19 cellular contexts compared by ENCODE assay signal in genomic region chr10:111933937-111934336, GRCh38.
"Had no signal": no experiment of that assay in that cellular context is flagged by ENCODE, and none has a peak within 500 bp of the region (broad histone marks: within the 10 kb centered on the region; RNA-seq: fewer than 3 reads in every experiment).

No MANE protein-coding gene starts in this region.

- ATAC-seq: activated CD8-positive, alpha-beta T cell treated with anti-CD3 and anti-CD28 coated beads, Interleukin-2, amount 10 ng/mL, durations not matched to agents 7 days and 5 days; activated naive CD4-positive, alpha-beta T cell treated with anti-CD3 and anti-CD28 coated beads, Interleukin-2, amount 50 U/mL, for 72 hours; activated T-cell treated with anti-CD3 and anti-CD28 coated beads, Interleukin-2, amount 50 U/mL, for 72 hours; body of pancreas; heart left ventricle; naive thymus-derived CD4-positive, alpha-beta T cell; stimulated activated effector memory CD8-positive, alpha-beta T cell treated with anti-CD3 and anti-CD28 coated beads, Interleukin-12 subunit alpha, Interleukin-12 subunit beta, amount 100 ng/mL, for 72 hours had no signal

- H3K27ac Mint-ChIP-seq: activated CD4-positive, alpha-beta T cell treated with anti-CD3 and anti-CD28 coated beads, Interleukin-2, amount 10 ng/mL, durations not matched to agents 24 days and 14 days; activated CD8-positive, alpha-beta T cell treated with anti-CD3 and anti-CD28 coated beads, Interleukin-2, amount 10 ng/mL, durations not matched to agents 7 days and 5 days; activated naive CD4-positive, alpha-beta T cell treated with anti-CD3 and anti-CD28 coated beads, Interleukin-2, amount 50 U/mL, for 72 hours; activated T-cell treated with anti-CD3 and anti-CD28 coated beads, Interleukin-2, amount 50 U/mL, for 72 hours; stimulated activated effector memory CD8-positive, alpha-beta T cell treated with anti-CD3 and anti-CD28 coated beads, Interleukin-12 subunit alpha, Interleukin-12 subunit beta, amount 100 ng/mL, for 72 hours had no signal

- H3K27me3 ChIP-seq: body of pancreas, uterus had no signal

- H3K9me3 Mint-ChIP-seq: activated CD4-positive, alpha-beta T cell treated with anti-CD3 and anti-CD28 coated beads, Interleukin-2, amount 10 ng/mL, durations not matched to agents 24 days and 14 days; central memory CD8-positive, alpha-beta T cell; stimulated activated effector memory CD8-positive, alpha-beta T cell treated with anti-CD3 and anti-CD28 coated beads, Interleukin-12 subunit alpha, Interleukin-12 subunit beta, amount 100 ng/mL, for 72 hours had no signal

- H3K36me3 ChIP-seq: heart left ventricle, uterus had no signal

- H3K27ac ChIP-seq: body of pancreas, heart left ventricle, uterus had no signal

- H3K4me1 Mint-ChIP-seq: activated CD4-positive, alpha-beta T cell treated with anti-CD3 and anti-CD28 coated beads, Interleukin-2, amount 10 ng/mL, durations not matched to agents 24 days and 14 days; central memory CD8-positive, alpha-beta T cell; naive thymus-derived CD4-positive, alpha-beta T cell; stimulated activated effector memory CD8-positive, alpha-beta T cell treated with anti-CD3 and anti-CD28 coated beads, Interleukin-12 subunit alpha, Interleukin-12 subunit beta, amount 100 ng/mL, for 72 hours had no signal

- H3K4me3 ChIP-seq: body of pancreas, heart left ventricle, lung, uterus had no signal

- H3K4me1 ChIP-seq: body of pancreas, heart left ventricle, uterus had no signal

- DNase-seq: activated CD4-positive, alpha-beta T cell treated with anti-CD3 and anti-CD28 coated beads, Interleukin-2, amount 10 ng/mL, durations not matched to agents 24 days and 14 days; activated CD4-positive, CD25-positive, alpha-beta regulatory T cell; activated CD8-positive, alpha-beta memory T cell treated with anti-CD3 and anti-CD28 coated beads, Interleukin-2, amount 50 U/mL, for 4 hours; activated CD8-positive, alpha-beta T cell treated with anti-CD3 and anti-CD28 coated beads, Interleukin-2, amount 10 ng/mL, durations not matched to agents 7 days and 5 days; activated gamma-delta T cell; activated T-cell treated with anti-CD3 and anti-CD28 coated beads, Interleukin-2, amount 50 U/mL, for 72 hours; amniotic stem cell; body of pancreas; cortex of kidney; effector CD4-positive, alpha-beta T cell; heart left ventricle; islet precursor cell; naive thymus-derived CD4-positive, alpha-beta T cell; retina; uterus had no signal

- H3K36me3 Mint-ChIP-seq: activated naive CD4-positive, alpha-beta T cell treated with anti-CD3 and anti-CD28 coated beads, Interleukin-2, amount 50 U/mL, for 72 hours; naive thymus-derived CD4-positive, alpha-beta T cell; stimulated activated effector memory CD8-positive, alpha-beta T cell treated with anti-CD3 and anti-CD28 coated beads, Interleukin-12 subunit alpha, Interleukin-12 subunit beta, amount 100 ng/mL, for 72 hours had no signal

- H3K27me3 Mint-ChIP-seq: activated CD4-positive, alpha-beta T cell treated with anti-CD3 and anti-CD28 coated beads, Interleukin-2, amount 10 ng/mL, durations not matched to agents 24 days and 14 days; central memory CD8-positive, alpha-beta T cell had no signal

- H3K4me3 Mint-ChIP-seq: activated CD4-positive, alpha-beta T cell treated with anti-CD3 and anti-CD28 coated beads, Interleukin-2, amount 10 ng/mL, durations not matched to agents 24 days and 14 days; activated CD8-positive, alpha-beta T cell treated with anti-CD3 and anti-CD28 coated beads, Interleukin-2, amount 10 ng/mL, durations not matched to agents 7 days and 5 days; activated T-cell treated with anti-CD3 and anti-CD28 coated beads, Interleukin-2, amount 50 U/mL, for 72 hours; central memory CD8-positive, alpha-beta T cell; naive thymus-derived CD4-positive, alpha-beta T cell; stimulated activated effector memory CD8-positive, alpha-beta T cell treated with anti-CD3 and anti-CD28 coated beads, Interleukin-12 subunit alpha, Interleukin-12 subunit beta, amount 100 ng/mL, for 72 hours had no signal

- H3K9me3 ChIP-seq: body of pancreas, uterus had no signal
